ENCODE assay signal across 1 cellular context in the genomic region with DNA sequence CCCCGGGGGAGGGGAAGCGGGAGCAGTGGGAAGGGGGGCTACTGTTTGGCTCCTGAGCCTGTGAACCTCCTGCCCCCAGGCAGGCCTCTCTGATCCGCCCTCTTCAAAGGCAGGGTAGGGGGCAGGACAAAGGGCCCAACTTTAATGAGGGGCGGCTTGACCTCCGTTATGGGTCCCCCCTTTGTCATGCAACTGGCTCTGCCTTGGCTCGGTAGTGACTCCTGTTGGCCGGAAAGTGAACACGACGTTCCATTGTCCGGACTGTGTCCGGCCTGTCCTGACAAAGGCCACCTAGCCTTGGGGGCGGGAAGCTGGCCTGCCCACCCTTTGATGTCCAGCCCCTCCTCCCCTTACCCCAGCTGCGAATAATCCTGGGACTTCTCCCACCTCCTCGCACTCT.
TF ChIP-seq lines count a peak whose summit lies in the region.

No MANE protein-coding gene starts in this region.

TF ChIP-seq in IMR-90, 13 proteins besides CTCF, POLR2A, EP300 and RAD21:
- TF ChIP-seq MAZ (IDR thresholded peaks at IDR 0.05; ENCODE audit: borderline replicate concordance, low read depth, low read length) (no peak), MXI1 (IDR thresholded peaks at IDR 0.05; ENCODE audit: borderline replicate concordance, low read depth, low read length) (no peak), RCOR1 (IDR thresholded peaks at IDR 0.05; ENCODE audit: insufficient replicate concordance, low read length) (no peak), BHLHE40 (IDR thresholded peaks at IDR 0.05; ENCODE audit: low read depth, low read length) (no peak), SMC3 (IDR thresholded peaks at IDR 0.05; ENCODE audit: low read depth, low read length) (no peak)
TF ChIP-seq in IMR-90: peak in this region for 0.
